In the genomic region with DNA sequence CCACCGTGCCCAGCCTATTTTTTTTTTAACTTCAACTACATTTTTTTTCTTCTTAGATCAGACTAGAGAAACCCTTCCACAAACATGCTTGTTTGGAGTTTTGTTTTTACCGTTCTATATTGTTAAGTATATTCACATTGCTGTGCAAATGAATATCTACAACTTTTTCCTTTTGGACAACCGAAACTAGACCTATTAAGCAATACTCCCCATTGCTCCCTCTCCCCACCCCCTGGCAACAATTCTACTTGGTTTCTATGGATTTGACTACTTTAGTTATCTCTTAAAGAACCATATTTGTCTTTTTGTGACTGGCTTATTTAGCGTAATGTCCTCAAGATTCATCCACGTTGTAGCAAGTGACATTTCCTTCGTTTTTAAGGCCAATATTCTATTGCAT, we compare ENCODE assay signal across 32 cellular contexts. TPM values are rescaled to one million over a fixed set of nuclear protein-coding genes. Genes with fewer than 3 reads are reported as not detected.
"Had no signal": no experiment of that assay in that cellular context is flagged by ENCODE, and none has a peak within 500 bp of the region (broad histone marks: within the 10 kb centered on the region; RNA-seq: fewer than 3 reads in every experiment).

No MANE protein-coding gene starts in this region.

- FAIRE-seq: pancreas had no signal

- H3K4me3 ChIP-seq: pancreas, prostate gland, skin epidermis, smooth muscle cell, spleen, suprapubic skin, testis, tibial artery, transverse colon, upper lobe of right lung, uterus had no signal

- H3K36me3 ChIP-seq: neutrophil, pancreas, prostate gland, transverse colon, upper lobe of right lung, uterus had no signal

- H3K9me3 ChIP-seq: neutrophil, pancreas, prostate gland, spleen, suprapubic skin, testis, tibial artery, transverse colon, upper lobe of right lung, uterus had no signal

- ATAC-seq: naive thymus-derived CD8-positive, alpha-beta T cell; pancreas; right cardiac atrium; sciatic nerve; stimulated activated memory B cell treated with anti-CD40 and anti-IgM and Interleukin-4, amounts not matched to agents 10 μg/mL and 1 μg/mL and 100 μg/mL, for 72 hours; stimulated activated naive CD8-positive, alpha-beta T cell treated with anti-CD3 and anti-CD28 coated beads, Interleukin-15, amount 100 ng/mL, for 72 hours; stimulated activated naive CD8-positive, alpha-beta T cell treated with anti-CD3 and anti-CD28 coated beads, Interleukin-15, Interleukin-2, amounts not matched to agents 100 U/mL and 50 U/mL, for 24 hours; upper lobe of right lung had no signal

- H3K27me3 ChIP-seq: neutrophil, pancreas, suprapubic skin, testis, tibial artery, transverse colon, upper lobe of right lung, uterus had no signal

- H3K4me2 ChIP-seq: smooth muscle cell had no signal

- H3K27ac ChIP-seq: neutrophil, skin epidermis, spleen, suprapubic skin, testis, tibial artery, transverse colon, upper lobe of right lung had no signal

- DNase-seq: naive B cell; naive thymus-derived CD8-positive, alpha-beta T cell; nucleus accumbens; retina; right cardiac atrium; spleen; stimulated activated CD4-positive, alpha-beta T cell treated with anti-CD3 and anti-CD28 coated beads, Interleukin-12 subunit alpha, Interleukin-12 subunit beta, amount 100 ng/mL, for 4 hours; stimulated activated CD4-positive, alpha-beta T cell treated with anti-CD3 and anti-CD28 coated beads, Interleukin-1b, Interleukin-23, amount 100 ng/mL, for 48 hours; stimulated activated CD4-positive, alpha-beta T cell treated with anti-CD3 and anti-CD28 coated beads, Interleukin-4, amount 100 ng/mL, for 1 hour; stimulated activated CD4-positive, alpha-beta T cell treated with anti-CD3 and anti-CD28 coated beads, Interleukin-4, amount 100 ng/mL, for 4 hours; stimulated activated CD8-positive, alpha-beta memory T cell treated with anti-CD3 and anti-CD28 coated beads, Interleukin-4, amount 100 ng/mL, for 48 hours; stimulated activated naive CD4-positive, alpha-beta T cell; stimulated activated naive CD8-positive, alpha-beta T cell treated with anti-CD3 and anti-CD28 coated beads, Interleukin-15, amount 100 ng/mL, for 72 hours; stimulated activated naive CD8-positive, alpha-beta T cell treated with anti-CD3 and anti-CD28 coated beads, Interleukin-15, Interleukin-2, amounts not matched to agents 100 U/mL and 50 U/mL, for 24 hours; substantia nigra; testis; tibial artery; transverse colon; upper lobe of right lung; uterus had no signal

RNA-seq across cellular contexts. Expression of gene REN, which starts 33.4 kb away (rescaled TPM):
- total RNA-seq: naive thymus-derived CD8-positive, alpha-beta T cell; osteocyte; pancreas; posterior vena cava; pulmonary artery endothelial cell; sciatic nerve; smooth muscle cell; testis had no signal
- polyA plus RNA-seq: naive thymus-derived CD8-positive, alpha-beta T cell; neural cell; smooth muscle cell had no signal
